Comparison of ENCODE assay signal across 24 cellular contexts in genomic region chr16:87438611-87438985, GRCh38.
"Had no signal": no experiment of that assay in that cellular context is flagged by ENCODE, and none has a peak within 500 bp of the region (broad histone marks: within the 10 kb centered on the region; RNA-seq: fewer than 3 reads in every experiment).

No MANE protein-coding gene starts in this region.

- H3K4me1 ChIP-seq: breast epithelium had no signal

- H3K27me3 ChIP-seq: breast epithelium had no signal

- H3K27ac ChIP-seq: breast epithelium, PC-9, SK-N-MC, VCaP had no signal

- H3K4me2 ChIP-seq: PC-9 had no signal

- H2AFZ ChIP-seq: PC-9 had no signal

- H3K9me3 ChIP-seq: breast epithelium had no signal

- H3K4me3 ChIP-seq: breast epithelium, PC-9, SK-N-MC had no signal

- DNase-seq: activated CD4-positive, alpha-beta memory T cell treated with anti-CD3 and anti-CD28 coated beads, Interleukin-2, amount 10 ng/mL, durations not matched to agents 7 days and 5 days; activated CD4-positive, alpha-beta T cell treated with anti-CD3 and anti-CD28 coated beads for 36 hours; activated CD4-positive, alpha-beta T cell treated with anti-CD3 and anti-CD28 coated beads, Interleukin-2, amount 50 U/mL, for 1 hour; activated gamma-delta T cell; activated naive CD4-positive, alpha-beta T cell treated with anti-CD3 and anti-CD28 coated beads, Interleukin-2, amount 10 ng/mL, durations not matched to agents 7 days and 5 days; activated naive CD8-positive, alpha-beta T cell treated with anti-CD3 and anti-CD28 coated beads, Interleukin-2, amount 10 ng/mL, durations not matched to agents 7 days and 5 days; activated T-cell treated with anti-CD3 and anti-CD28 coated beads for 4 hours; activated T-cell treated with anti-CD3 and anti-CD28 coated beads, Interleukin-2, amount 50 U/mL, for 48 hours; MM.1S; NCI-H1105; NCI-H1436 treated with DMSO at 0.1 percent for 48 hours; NCI-H187; NCI-H2081 treated with DMSO at 0.1 percent for 48 hours; NCI-H2227 treated with DMSO at 0.1 percent for 48 hours; NCI-H446 treated with DMSO at 0.1 percent for 48 hours; NCI-H524 treated with DMSO at 0.1 percent for 48 hours; NCI-H748 treated with DMSO at 0.1 percent for 48 hours; PC-9; T-cell; T-helper 2 cell; T1000 had no signal

- H3K36me3 ChIP-seq: breast epithelium had no signal
